ENCODE assay signal across 8 cellular contexts in the genomic region with DNA sequence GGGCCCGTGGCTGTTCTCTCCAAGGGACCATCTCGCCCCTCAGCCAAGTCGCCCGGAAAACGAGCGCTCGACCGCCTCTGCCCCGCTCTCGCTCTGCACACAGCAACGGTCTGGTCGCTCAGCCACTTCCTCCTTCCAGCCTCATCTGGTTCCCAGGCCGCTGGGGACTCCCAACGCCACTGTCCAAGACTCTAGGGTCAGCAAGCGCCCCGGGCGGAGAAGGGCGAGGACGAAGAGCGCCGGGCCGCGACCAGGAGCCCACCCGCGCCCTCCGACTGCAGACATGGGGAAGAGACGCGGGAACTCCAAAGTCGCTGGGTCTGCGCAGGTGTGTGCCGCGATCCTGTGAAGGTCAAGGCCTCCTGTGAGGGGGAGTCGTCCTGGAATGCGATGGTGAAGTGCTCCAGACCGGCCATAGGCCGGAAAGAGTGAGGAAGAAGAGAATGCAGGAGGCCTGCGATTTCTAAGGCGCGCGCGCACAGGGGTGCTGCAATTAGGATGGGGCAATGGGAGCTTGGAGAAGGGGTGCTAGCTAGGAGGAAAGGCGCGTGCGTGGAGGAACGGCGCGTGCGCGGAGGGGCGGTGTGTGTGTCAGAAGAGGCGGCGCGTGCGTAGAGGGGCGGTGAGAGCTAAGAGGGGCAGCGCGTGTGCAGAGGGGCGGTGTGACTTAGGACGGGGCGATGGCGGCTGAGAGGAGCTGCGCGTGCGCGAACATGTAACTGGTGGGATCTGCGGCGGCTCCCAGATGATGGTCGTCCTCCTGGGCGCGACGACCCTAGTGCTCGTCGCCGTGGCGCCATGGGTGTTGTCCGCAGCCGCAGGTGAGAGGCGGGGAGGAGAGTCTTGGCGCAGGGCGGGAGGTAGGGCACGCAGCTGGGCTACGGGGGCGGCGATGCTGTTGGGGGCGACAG. TPM values are rescaled to one million over a fixed set of nuclear protein-coding genes. Genes with fewer than 3 reads are reported as not detected.
DNase-seq lines count a peak whose midpoint lies in the region; ATAC-seq and TF ChIP-seq lines count a peak whose summit lies in the region.

A gene (plus strand): TSS at position 660 of the 911 bp plus-strand sequence. CDS start 86 bp downstream, at position 746.

- H3K36me3 ChIP-seq in kidney epithelial cell (ENCODE audit: control insufficient read depth, insufficient read depth, low read length), result no peaks in the 10 kb centered on the region

- no peak for TF ChIP-seq CTCF in kidney epithelial cell (IDR thresholded peaks at IDR 0.05; ENCODE audit: insufficient read depth, low read length, poor library complexity, severe bottlenecking)

- H3K27me3 ChIP-seq in kidney epithelial cell (ENCODE audit: control insufficient read depth, insufficient read depth, low read length), result no peaks in the 10 kb centered on the region

- ATAC-seq in HG03378 (IDR thresholded peaks at IDR 0.05; ENCODE audit: unreplicated experiment), result peak; percentile 80

- peak; percentile 94 for TF ChIP-seq POLR2A in GM19099 (IDR thresholded peaks at IDR 0.05; ENCODE audit: extremely low read depth, insufficient read length, low read depth)

- DNase-seq in AML-193 (lab: John Stamatoyannopoulos, UW), result peak; percentile 96 to 97
- peak; percentile 95 for DNase-seq in NCI-H446 treated with DMSO at 0.1 percent for 48 hours (lab: John Stamatoyannopoulos, UW)
- peak; percentile 98 for DNase-seq in activated CD4-positive, CD25-positive, alpha-beta regulatory T cell treated with anti-CD3 and anti-CD28 coated beads, Interleukin-2, amount 50 U/mL, for 72 hours
- peak; percentile 93 for DNase-seq in cerebellum (ENCODE audit: low spot score)
- peak; percentile 89 for DNase-seq in kidney epithelial cell (ENCODE audit: low read depth)
- peak; percentile 96 to 98 for DNase-seq in stimulated activated CD4-positive, alpha-beta T cell treated with anti-CD3 and anti-CD28 coated beads, Interleukin-15, amount 100 ng/mL, for 48 hours (ENCODE audit: low read depth in 2 of 2)

- peak within 1 kb of the TSS; percentile 98 for H3K4me3 ChIP-seq in kidney epithelial cell (ENCODE audit: low read depth, low read length)

RNA-seq across cellular contexts. Expression of the gene that starts here (rescaled TPM):
- 41.1 TPM for total RNA-seq in cerebellum
- 18.7 and 20.9 TPM in 2 replicates for total RNA-seq in kidney epithelial cell

Comparison
In these comparisons a context has a peak if more than half of its experiments do, and no peak if none do; other contexts are left out.
1. Peak in every context shown above with its lines: DNase-seq, ATAC-seq and H3K4me3 ChIP-seq.